8 cellular contexts compared by ENCODE assay signal in the genomic region with DNA sequence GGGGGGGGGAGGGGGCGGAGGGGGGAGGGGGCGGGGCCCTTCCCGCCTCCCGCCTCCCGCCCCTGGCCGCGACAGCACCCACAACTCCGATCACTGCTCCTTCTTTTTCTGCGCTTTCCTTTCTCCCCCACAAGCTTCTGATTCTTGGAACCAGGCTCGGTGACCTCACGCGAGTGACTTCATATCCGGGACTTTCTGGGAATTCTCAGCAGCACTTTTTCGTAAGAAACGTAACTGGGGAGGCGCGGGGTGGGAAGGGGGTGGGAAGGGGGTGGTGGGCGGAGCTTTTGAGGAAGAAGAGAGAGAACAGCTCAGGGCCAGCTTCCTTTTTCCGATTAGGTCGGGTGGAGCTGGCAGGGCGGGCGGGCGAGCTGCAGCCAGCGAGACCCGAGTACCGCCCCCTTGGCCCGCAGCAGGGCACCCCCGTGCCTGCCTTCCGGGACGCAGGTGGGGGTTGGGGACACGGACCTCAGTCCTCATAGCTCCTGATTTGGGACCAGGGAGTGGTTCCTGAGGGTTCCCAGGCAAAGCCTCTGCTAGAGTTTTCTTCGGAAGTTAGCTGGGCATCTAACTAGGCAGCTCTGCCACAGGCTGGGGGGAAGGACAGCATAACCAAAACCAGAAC.
A peak's percentile ranks its signal among the peaks of the same experiment; 100 is the strongest.
DNase-seq lines count a peak whose midpoint lies in the region; ATAC-seq and TF ChIP-seq lines count a peak whose summit lies in the region.

No MANE protein-coding gene starts in this region.

- peak overlapping the region; percentile 99 for H3K27ac Mint-ChIP-seq in nephron progenitor cell

- H3K4me3 Mint-ChIP-seq in nephron progenitor cell, result peak overlapping the region; percentile 91

- peak in 74 of 76 experiments; percentile 22 to 88 (median 75) for DNase-seq in HUDEP-2 (lab: John Stamatoyannopoulos, UW; ENCODE audit: unreplicated experiment in 76 of 76)
- DNase-seq in SHP77 (lab: John Stamatoyannopoulos, UW), result peak; percentile 51 to 75
- peak; percentile 50 for DNase-seq in activated gamma-delta T cell treated with Interleukin-2 at 50 U/mL for 16 hours
- peak; percentile 92 to 96 for DNase-seq in foreskin fibroblast
- peak; percentile 67 for DNase-seq in nephron progenitor cell
- DNase-seq in stimulated activated naive CD4-positive, alpha-beta T cell treated with Interleukin-2 at 50 U/mL for 16 hours (lab: John Stamatoyannopoulos, UW), result peak; percentile 72

- H3K9me3 Mint-ChIP-seq in nephron progenitor cell, result peaks cover 15% of the 10 kb centered on the region

- TF ChIP-seq CTCF in foreskin fibroblast (IDR thresholded peaks at IDR 0.05; ENCODE audit: low read depth, low read length), result no peak
- TF ChIP-seq CTCF in nephron progenitor cell (IDR thresholded peaks at IDR 0.05), result no peak

- TF ChIP-seq POLR2A in GM15510 (IDR thresholded peaks at IDR 0.05; ENCODE audit: borderline replicate concordance, extremely low read depth, insufficient read length), result peak; percentile 58

- peaks cover 4% of the 10 kb centered on the region for H3K27me3 Mint-ChIP-seq in nephron progenitor cell (ENCODE audit: low read depth, poor library complexity)

- peaks cover 5% of the 10 kb centered on the region for H3K36me3 Mint-ChIP-seq in nephron progenitor cell (ENCODE audit: low read depth)

- peak overlapping the region; percentile 45 to 65 for H3K4me3 ChIP-seq in foreskin fibroblast (ENCODE audit: low read depth in 1 of 2, low read length in 2 of 2)

- H3K4me1 Mint-ChIP-seq in nephron progenitor cell, result peaks cover 65% of the 10 kb centered on the region

- no peak for ATAC-seq in HG03175 (IDR thresholded peaks at IDR 0.05; ENCODE audit: unreplicated experiment)
